18 cellular contexts compared by ENCODE assay signal in the genomic region with DNA sequence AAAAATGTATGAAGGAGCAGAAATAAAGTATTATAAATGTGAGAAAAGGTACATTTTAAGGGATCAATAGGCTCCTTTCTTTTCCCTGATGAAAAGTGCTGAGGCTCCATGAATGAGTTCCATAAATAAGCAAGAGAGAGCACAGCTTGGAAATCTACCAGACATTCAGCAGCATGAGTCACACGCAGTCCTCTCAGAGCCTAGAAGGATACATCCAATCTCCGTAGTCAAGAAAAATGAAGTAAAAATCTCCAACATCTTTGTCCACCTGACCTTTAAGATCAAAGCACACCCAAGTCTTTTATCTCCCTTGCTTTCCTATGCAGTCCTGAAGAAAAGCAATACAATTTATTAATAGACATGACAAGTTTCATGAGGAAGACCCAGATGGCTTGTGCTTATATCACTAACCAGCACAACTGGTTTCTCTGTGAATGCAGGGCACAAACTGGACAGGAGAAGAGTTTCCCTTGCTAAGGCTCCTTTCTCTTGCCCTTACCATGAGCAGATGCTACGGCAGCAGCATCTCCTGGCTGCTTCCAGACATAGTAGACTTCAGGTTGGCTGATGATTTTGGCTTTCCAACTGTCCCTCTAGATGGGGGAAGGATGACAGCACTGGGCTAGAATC.
DNase-seq lines count a peak whose midpoint lies in the region; ATAC-seq and TF ChIP-seq lines count a peak whose summit lies in the region.
"Had no signal": no experiment of that assay in that cellular context is flagged by ENCODE, and none has a peak within 500 bp of the region (broad histone marks: within the 10 kb centered on the region; RNA-seq: fewer than 3 reads in every experiment).

No MANE protein-coding gene starts in this region.

- POLR2A ChIA-PET in activated CD4-positive, alpha-beta T cell treated with anti-CD3 and anti-CD28 coated beads, Interleukin-2, amount 10 ng/mL, durations not matched to agents 7 days and 5 days (lab: Charles Lee): no interaction called here

- H3K4me3 ChIP-seq in cardiac fibroblast (replicated peaks in 1 of 2; ENCODE audit: low read depth in 2 of 2, low read length in 2 of 2): no peak overlapping the region
- H3K4me3 ChIP-seq: hepatocyte, sigmoid colon had no signal

- TF ChIP-seq CTCF in cardiac fibroblast (IDR thresholded peaks at IDR 0.05; ENCODE audit: low read depth, low read length): no peak

- intact Hi-C loops in activated T-helper 1 cell treated with anti-CD3 and anti-CD28 coated beads, Interleukin-12 subunit alpha, Interleukin-12 subunit beta, Interleukin-2, Interleukin-4 antibody, amounts not matched to agents 30 ng/mL and 10 ng/mL and 1 ng/mL, durations not matched to agents 14 hours and 24 hours and 36 hours (cut with micrococcal nuclease): no loop called here

- H3K9me3 Mint-ChIP-seq in activated T-helper 1 cell treated with anti-CD3 and anti-CD28 coated beads, Interleukin-12 subunit alpha, Interleukin-12 subunit beta, Interleukin-2, Interleukin-4 antibody, amounts not matched to agents 30 ng/mL and 10 ng/mL and 1 ng/mL, durations not matched to agents 14 hours and 24 hours and 36 hours: no peaks in the 10 kb centered on the region
- peaks cover 1% of the 10 kb centered on the region for H3K9me3 Mint-ChIP-seq in activated CD4-positive, alpha-beta T cell treated with anti-CD3 and anti-CD28 coated beads, Interleukin-2, amount 10 ng/mL, durations not matched to agents 7 days and 5 days
- peaks cover 5% of the 10 kb centered on the region for H3K9me3 Mint-ChIP-seq in T-helper 2 cell treated with Interferon-gamma antibody and Interleukin-4, amounts not matched to agents 5 μg/mL and 100 μg/mL, for 36 hours

- no peak overlapping the region for H3K4me3 Mint-ChIP-seq in activated T-helper 1 cell treated with anti-CD3 and anti-CD28 coated beads, Interleukin-12 subunit alpha, Interleukin-12 subunit beta, Interleukin-2, Interleukin-4 antibody, amounts not matched to agents 30 ng/mL and 10 ng/mL and 1 ng/mL, durations not matched to agents 14 hours and 24 hours and 36 hours
- H3K4me3 Mint-ChIP-seq in activated CD4-positive, alpha-beta T cell treated with anti-CD3 and anti-CD28 coated beads, Interleukin-2, amount 10 ng/mL, durations not matched to agents 7 days and 5 days: no peak overlapping the region
- no peak overlapping the region for H3K4me3 Mint-ChIP-seq in T-helper 2 cell treated with Interferon-gamma antibody and Interleukin-4, amounts not matched to agents 5 μg/mL and 100 μg/mL, for 36 hours
- H3K4me3 Mint-ChIP-seq: activated CD8-positive, alpha-beta memory T cell treated with anti-CD3 and anti-CD28 coated beads, Interleukin-2, amount 10 ng/mL, durations not matched to agents 7 days and 5 days; WTC11 had no signal

- ATAC-seq in HG02973 (IDR thresholded peaks at IDR 0.05; ENCODE audit: unreplicated experiment): no peak
- ATAC-seq: activated CD8-positive, alpha-beta memory T cell treated with anti-CD3 and anti-CD28 coated beads, Interleukin-2, amount 10 ng/mL, durations not matched to agents 7 days and 5 days; left lobe of liver; WTC11 had no signal

- no peaks in the 10 kb centered on the region for H3K4me1 Mint-ChIP-seq in activated T-helper 1 cell treated with anti-CD3 and anti-CD28 coated beads, Interleukin-12 subunit alpha, Interleukin-12 subunit beta, Interleukin-2, Interleukin-4 antibody, amounts not matched to agents 30 ng/mL and 10 ng/mL and 1 ng/mL, durations not matched to agents 14 hours and 24 hours and 36 hours (ENCODE audit: low read depth)
- no peaks in the 10 kb centered on the region for H3K4me1 Mint-ChIP-seq in activated CD4-positive, alpha-beta T cell treated with anti-CD3 and anti-CD28 coated beads, Interleukin-2, amount 10 ng/mL, durations not matched to agents 7 days and 5 days
- no peaks in the 10 kb centered on the region for H3K4me1 Mint-ChIP-seq in T-helper 2 cell treated with Interferon-gamma antibody and Interleukin-4, amounts not matched to agents 5 μg/mL and 100 μg/mL, for 36 hours (ENCODE audit: low read depth)
- H3K4me1 Mint-ChIP-seq: activated CD8-positive, alpha-beta memory T cell treated with anti-CD3 and anti-CD28 coated beads, Interleukin-2, amount 10 ng/mL, durations not matched to agents 7 days and 5 days; WTC11 had no signal

- H3K27me3 Mint-ChIP-seq in activated T-helper 1 cell treated with anti-CD3 and anti-CD28 coated beads, Interleukin-12 subunit alpha, Interleukin-12 subunit beta, Interleukin-2, Interleukin-4 antibody, amounts not matched to agents 30 ng/mL and 10 ng/mL and 1 ng/mL, durations not matched to agents 14 hours and 24 hours and 36 hours (ENCODE audit: insufficient read depth): no peaks in the 10 kb centered on the region
- no peaks in the 10 kb centered on the region for H3K27me3 Mint-ChIP-seq in activated CD4-positive, alpha-beta T cell treated with anti-CD3 and anti-CD28 coated beads, Interleukin-2, amount 10 ng/mL, durations not matched to agents 7 days and 5 days
- H3K27me3 Mint-ChIP-seq in T-helper 2 cell treated with Interferon-gamma antibody and Interleukin-4, amounts not matched to agents 5 μg/mL and 100 μg/mL, for 36 hours (ENCODE audit: low read depth): no peaks in the 10 kb centered on the region
- H3K27me3 Mint-ChIP-seq: activated CD8-positive, alpha-beta memory T cell treated with anti-CD3 and anti-CD28 coated beads, Interleukin-2, amount 10 ng/mL, durations not matched to agents 7 days and 5 days had no signal

- H3K27ac Mint-ChIP-seq in activated T-helper 1 cell treated with anti-CD3 and anti-CD28 coated beads, Interleukin-12 subunit alpha, Interleukin-12 subunit beta, Interleukin-2, Interleukin-4 antibody, amounts not matched to agents 30 ng/mL and 10 ng/mL and 1 ng/mL, durations not matched to agents 14 hours and 24 hours and 36 hours: no peak overlapping the region
- no peak overlapping the region for H3K27ac Mint-ChIP-seq in activated CD4-positive, alpha-beta T cell treated with anti-CD3 and anti-CD28 coated beads, Interleukin-2, amount 10 ng/mL, durations not matched to agents 7 days and 5 days
- no peak overlapping the region for H3K27ac Mint-ChIP-seq in T-helper 2 cell treated with Interferon-gamma antibody and Interleukin-4, amounts not matched to agents 5 μg/mL and 100 μg/mL, for 36 hours
- H3K27ac Mint-ChIP-seq: activated CD8-positive, alpha-beta memory T cell treated with anti-CD3 and anti-CD28 coated beads, Interleukin-2, amount 10 ng/mL, durations not matched to agents 7 days and 5 days; WTC11 had no signal

- peak; percentile 76 for DNase-seq in A172 (ENCODE audit: low spot score)
- peak; percentile 70 for DNase-seq in HT-29 (ENCODE audit: low spot score)
- DNase-seq in cardiac fibroblast (ENCODE audit: low read depth in 2 of 2): peak; percentile 24 to 30
- DNase-seq in kidney glomerular epithelial cell (lab: John Stamatoyannopoulos, UW): peak; percentile 40
- DNase-seq in activated T-helper 1 cell treated with anti-CD3 and anti-CD28 coated beads, Interleukin-12 subunit alpha, Interleukin-12 subunit beta, Interleukin-2, Interleukin-4 antibody, amounts not matched to agents 30 ng/mL and 10 ng/mL and 1 ng/mL, durations not matched to agents 14 hours and 24 hours and 36 hours (ENCODE audit: low spot score): no peak
- no peak for DNase-seq in activated CD4-positive, alpha-beta T cell treated with anti-CD3 and anti-CD28 coated beads, Interleukin-2, amount 10 ng/mL, durations not matched to agents 7 days and 5 days
- no peak for DNase-seq in T-helper 2 cell treated with Interferon-gamma antibody and Interleukin-4, amounts not matched to agents 5 μg/mL and 100 μg/mL, for 36 hours (ENCODE audit: low spot score)
- DNase-seq: activated CD8-positive, alpha-beta memory T cell treated with anti-CD3 and anti-CD28 coated beads, Interleukin-2, amount 10 ng/mL, durations not matched to agents 7 days and 5 days; activated naive CD4-positive, alpha-beta T cell; central memory CD4-positive, alpha-beta T cell; DMS 273 treated with DMSO at 0.1 percent for 48 hours; MV-4-11; sigmoid colon; stimulated activated naive CD4-positive, alpha-beta T cell had no signal

- CTCF ChIA-PET in activated CD4-positive, alpha-beta T cell treated with anti-CD3 and anti-CD28 coated beads, Interleukin-2, amount 10 ng/mL, durations not matched to agents 7 days and 5 days (lab: Charles Lee): no interaction called here

- H3K36me3 Mint-ChIP-seq in activated T-helper 1 cell treated with anti-CD3 and anti-CD28 coated beads, Interleukin-12 subunit alpha, Interleukin-12 subunit beta, Interleukin-2, Interleukin-4 antibody, amounts not matched to agents 30 ng/mL and 10 ng/mL and 1 ng/mL, durations not matched to agents 14 hours and 24 hours and 36 hours (ENCODE audit: low read depth): no peaks in the 10 kb centered on the region
- H3K36me3 Mint-ChIP-seq in activated CD4-positive, alpha-beta T cell treated with anti-CD3 and anti-CD28 coated beads, Interleukin-2, amount 10 ng/mL, durations not matched to agents 7 days and 5 days (ENCODE audit: low read depth): no peaks in the 10 kb centered on the region
- H3K36me3 Mint-ChIP-seq in T-helper 2 cell treated with Interferon-gamma antibody and Interleukin-4, amounts not matched to agents 5 μg/mL and 100 μg/mL, for 36 hours (ENCODE audit: low read depth): no peaks in the 10 kb centered on the region
- H3K36me3 Mint-ChIP-seq: activated CD8-positive, alpha-beta memory T cell treated with anti-CD3 and anti-CD28 coated beads, Interleukin-2, amount 10 ng/mL, durations not matched to agents 7 days and 5 days; WTC11 had no signal

Comparison
In these comparisons a context has a peak if more than half of its experiments do, and no peak if none do; other contexts are left out.
1. DNase-seq: peak in A172 (single experiment), HT-29 (single experiment), cardiac fibroblast (2 of 2) and kidney glomerular epithelial cell (single experiment); none in activated T-helper 1 cell treated with anti-CD3 and anti-CD28 coated beads, Interleukin-12 subunit alpha, Interleukin-12 subunit beta, Interleukin-2, Interleukin-4 antibody, amounts not matched to agents 30 ng/mL and 10 ng/mL and 1 ng/mL, durations not matched to agents 14 hours and 24 hours and 36 hours (single experiment), activated CD4-positive, alpha-beta T cell treated with anti-CD3 and anti-CD28 coated beads, Interleukin-2, amount 10 ng/mL, durations not matched to agents 7 days and 5 days (single experiment) and T-helper 2 cell treated with Interferon-gamma antibody and Interleukin-4, amounts not matched to agents 5 μg/mL and 100 μg/mL, for 36 hours (single experiment).